21 cellular contexts compared by ENCODE assay signal in genomic region chr7:36762394-36762793, GRCh38. TPM values are rescaled to one million over a fixed set of nuclear protein-coding genes. Genes with fewer than 3 reads are reported as not detected.
"Had no signal": no experiment of that assay in that cellular context is flagged by ENCODE, and none has a peak within 500 bp of the region (broad histone marks: within the 10 kb centered on the region; RNA-seq: fewer than 3 reads in every experiment).

No MANE protein-coding gene starts in this region.

- DNase-seq: activated CD4-positive, alpha-beta memory T cell treated with anti-CD3 and anti-CD28 coated beads for 36 hours; activated CD4-positive, alpha-beta T cell treated with anti-CD3 and anti-CD28 coated beads for 48 hours; activated effector memory CD4-positive, alpha-beta T cell treated with Interleukin-2 at 50 U/mL for 16 hours; activated naive CD4-positive, alpha-beta T cell treated with anti-CD3 and anti-CD28 coated beads, Interleukin-2, amount 10 ng/mL, durations not matched to agents 7 days and 5 days; activated T-cell treated with anti-CD3 and anti-CD28 coated beads, Interleukin-2, amount 50 U/mL, for 48 hours; amygdala; dermis blood vessel endothelial cell; effector CD8-positive, alpha-beta T cell; hypothalamus; left colon; ovary; stimulated activated CD4-positive, alpha-beta T cell treated with anti-CD3 and anti-CD28 coated beads, Interleukin-4, amount 100 ng/mL, for 24 hours; stimulated activated naive CD4-positive, alpha-beta T cell treated with Interleukin-2 at 50 U/mL for 16 hours; T1000 had no signal

- H3K9me3 Mint-ChIP-seq: activated CD4-positive, alpha-beta memory T cell treated with anti-CD3 and anti-CD28 coated beads for 36 hours; activated naive CD4-positive, alpha-beta T cell treated with anti-CD3 and anti-CD28 coated beads, Interleukin-2, amount 10 ng/mL, durations not matched to agents 7 days and 5 days had no signal

- H3K27ac ChIP-seq: ovary, prostate gland, thoracic aorta, vagina had no signal

- H3K4me1 ChIP-seq: prostate gland, vagina had no signal

- ATAC-seq: esophagus mucosa had no signal

- H3K4me3 Mint-ChIP-seq: activated CD4-positive, alpha-beta memory T cell treated with anti-CD3 and anti-CD28 coated beads for 36 hours; activated naive CD4-positive, alpha-beta T cell treated with anti-CD3 and anti-CD28 coated beads, Interleukin-2, amount 10 ng/mL, durations not matched to agents 7 days and 5 days; type B pancreatic cell had no signal

- H3K27me3 ChIP-seq: ovary, vagina had no signal

- H3K27me3 Mint-ChIP-seq: activated CD4-positive, alpha-beta memory T cell treated with anti-CD3 and anti-CD28 coated beads for 36 hours; type B pancreatic cell had no signal

- H3K4me3 ChIP-seq: ovary, prostate gland, thoracic aorta, vagina had no signal

- H3K36me3 ChIP-seq: ovary, prostate gland, thoracic aorta, vagina had no signal

- H3K36me3 Mint-ChIP-seq: activated CD4-positive, alpha-beta memory T cell treated with anti-CD3 and anti-CD28 coated beads for 36 hours; activated naive CD4-positive, alpha-beta T cell treated with anti-CD3 and anti-CD28 coated beads, Interleukin-2, amount 10 ng/mL, durations not matched to agents 7 days and 5 days; type B pancreatic cell had no signal

- H3K27ac Mint-ChIP-seq: activated CD4-positive, alpha-beta memory T cell treated with anti-CD3 and anti-CD28 coated beads for 36 hours; activated naive CD4-positive, alpha-beta T cell treated with anti-CD3 and anti-CD28 coated beads, Interleukin-2, amount 10 ng/mL, durations not matched to agents 7 days and 5 days; type B pancreatic cell had no signal

- FAIRE-seq: frontal cortex had no signal

- H3K9me3 ChIP-seq: ovary, prostate gland, thoracic aorta, vagina had no signal

RNA-seq across cellular contexts. Expression of gene AOAH, which starts 38.1 kb away (rescaled TPM):
- total RNA-seq: dermis blood vessel endothelial cell, myocyte had no signal
